ENCODE assay signal across 1 cellular context in the genomic region with DNA sequence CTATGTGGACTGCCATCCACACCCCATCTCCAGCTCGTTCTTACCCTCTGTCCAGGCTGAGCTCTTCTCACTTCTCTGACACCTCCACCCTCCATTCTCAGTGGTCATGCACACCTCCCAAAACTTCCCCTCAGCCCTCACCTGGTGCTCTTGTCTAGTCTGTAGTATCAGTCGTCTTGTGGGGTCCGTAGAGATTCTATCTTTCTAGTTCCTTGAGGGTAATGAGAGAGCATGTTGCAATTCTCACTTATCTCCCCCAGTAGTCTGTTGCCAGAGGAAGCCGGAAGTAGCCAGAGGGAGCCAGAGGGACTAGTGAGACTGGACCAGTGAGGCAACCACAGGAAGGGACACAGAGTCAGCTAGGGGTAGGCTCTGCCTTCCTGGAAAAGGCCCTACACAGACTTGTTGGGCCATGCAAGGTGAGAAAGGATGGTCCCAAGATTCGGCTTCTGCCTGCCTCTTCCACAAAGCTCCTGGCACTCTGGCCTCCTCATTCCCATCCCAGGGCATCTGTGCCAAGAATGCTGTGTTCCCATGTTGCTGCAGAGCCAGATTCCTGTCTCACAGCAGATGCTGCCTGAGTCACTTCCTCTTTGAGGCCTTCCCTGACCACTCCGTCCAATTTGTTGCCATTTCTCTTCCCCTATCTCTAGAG.
TF ChIP-seq lines count a peak whose summit lies in the region.

No MANE protein-coding gene starts in this region.

TF ChIP-seq in K562, 482 proteins besides CTCF, POLR2A, EP300 and RAD21 (continued from another document and continues in another):
- TF ChIP-seq, protein P1, sequence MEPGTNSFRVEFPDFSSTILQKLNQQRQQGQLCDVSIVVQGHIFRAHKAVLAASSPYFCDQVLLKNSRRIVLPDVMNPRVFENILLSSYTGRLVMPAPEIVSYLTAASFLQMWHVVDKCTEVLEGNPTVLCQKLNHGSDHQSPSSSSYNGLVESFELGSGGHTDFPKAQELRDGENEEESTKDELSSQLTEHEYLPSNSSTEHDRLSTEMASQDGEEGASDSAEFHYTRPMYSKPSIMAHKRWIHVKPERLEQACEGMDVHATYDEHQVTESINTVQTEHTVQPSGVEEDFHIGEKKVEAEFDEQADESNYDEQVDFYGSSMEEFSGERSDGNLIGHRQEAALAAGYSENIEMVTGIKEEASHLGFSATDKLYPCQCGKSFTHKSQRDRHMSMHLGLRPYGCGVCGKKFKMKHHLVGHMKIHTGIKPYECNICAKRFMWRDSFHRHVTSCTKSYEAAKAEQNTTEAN (CRISPR knock-in tag; IDR thresholded peaks at IDR 0.05): no peak
- TF ChIP-seq ZFP36 (IDR thresholded peaks at IDR 0.05; ENCODE audit: low read depth, low read length, partially characterized antibody) (peak; percentile 69), HNRNPK (IDR thresholded peaks at IDR 0.05; ENCODE audit: low read depth, low read length, poor library complexity, severe bottlenecking) (no peak), NFIX (CRISPR knock-in tag; IDR thresholded peaks at IDR 0.05; ENCODE audit: low read depth) (no peak), CBX3 (IDR thresholded peaks at IDR 0.05; ENCODE audit: borderline replicate concordance in 1 of 2, low read length in 2 of 2) (no peak), ETV1 (tag; conservative IDR thresholded peaks at IDR 0.05; ENCODE audit: low read depth) (peak; percentile 83), EZH2 (IDR thresholded peaks at IDR 0.05; ENCODE audit: borderline replicate concordance, low read depth, low read length) (no peak), KLF13 (tag; IDR thresholded peaks at IDR 0.05; ENCODE audit: borderline replicate concordance, low read depth) (no peak), TOE1 (IDR thresholded peaks at IDR 0.05; ENCODE audit: borderline replicate concordance) (no peak), TOE1 (CRISPR knock-in tag; IDR thresholded peaks at IDR 0.05; ENCODE audit: borderline replicate concordance, low read depth) (no peak), FOXK1 (CRISPR knock-in tag; IDR thresholded peaks at IDR 0.05; ENCODE audit: borderline replicate concordance) (no peak), TRIM24 (IDR thresholded peaks at IDR 0.05) (peak; percentile 45 to 50; a peak in 3 of 4 replicates), ZNF511 (CRISPR knock-in tag; IDR thresholded peaks at IDR 0.05) (no peak), PML (IDR thresholded peaks at IDR 0.05; ENCODE audit: low read length) (no peak), ZNF217 (CRISPR knock-in tag; IDR thresholded peaks at IDR 0.05) (no peak), CEBPG (CRISPR knock-in tag; IDR thresholded peaks at IDR 0.05) (peak; percentile 30; the same call in 1 of the 2 replicates), CEBPG (tag; conservative IDR thresholded peaks at IDR 0.05 in 1 of 2, IDR thresholded peaks at IDR 0.05 in 1 of 2) (peak; percentile 74 to 80), BCLAF1 (IDR thresholded peaks at IDR 0.05; ENCODE audit: borderline replicate concordance in 1 of 2, control insufficient read depth in 1 of 2, low read depth in 2 of 2, low read length in 1 of 2) (no peak), BDP1 (IDR thresholded peaks at IDR 0.05; ENCODE audit: insufficient read depth, insufficient read length) (no peak), ZNF707 (CRISPR knock-in tag; conservative IDR thresholded peaks at IDR 0.05) (no peak), DPF2 (IDR thresholded peaks at IDR 0.05) (peak; percentile 68), PHTF2 (CRISPR knock-in tag; IDR thresholded peaks at IDR 0.05) (no peak), EHMT2 (IDR thresholded peaks at IDR 0.05) (peak; percentile 49; the same call in 1 of the 2 replicates), MXI1 (IDR thresholded peaks at IDR 0.05; ENCODE audit: low read depth, low read length) (no peak), THRAP3 (IDR thresholded peaks at IDR 0.05; ENCODE audit: borderline replicate concordance) (no peak), BACH1 (tag; IDR thresholded peaks at IDR 0.05) (peak; percentile 14; the same call in 1 of the 2 replicates), NEUROD1 (IDR thresholded peaks at IDR 0.05; ENCODE audit: borderline replicate concordance, low read depth, low read length, partially characterized antibody) (no peak), ZNF586 (CRISPR knock-in tag; conservative IDR thresholded peaks at IDR 0.05) (no peak), ZFPM2 (CRISPR knock-in tag; IDR thresholded peaks at IDR 0.05) (no peak), NCOR1 (IDR thresholded peaks at IDR 0.05) (no peak), SREBF1 (IDR thresholded peaks at IDR 0.05; ENCODE audit: borderline replicate concordance, low read depth, low read length) (no peak), SRSF9 (IDR thresholded peaks at IDR 0.05; ENCODE audit: borderline replicate concordance, low read depth, low read length) (no peak), ELF2 (CRISPR knock-in tag; IDR thresholded peaks at IDR 0.05) (0 out of 2 replicates have a peak, but pooled peaks have one; percentile 38), MECOM (CRISPR knock-in tag; IDR thresholded peaks at IDR 0.05) (no peak), E2F6 (IDR thresholded peaks at IDR 0.05; ENCODE audit: borderline replicate concordance in 1 of 2, extremely low read depth in 1 of 2, insufficient read depth in 1 of 2, insufficient read length in 1 of 2, low read depth in 1 of 2, low read length in 1 of 2, poor library complexity in 1 of 2, severe bottlenecking in 1 of 2) (no peak), ZNF253 (CRISPR knock-in tag; conservative IDR thresholded peaks at IDR 0.05) (no peak), NCOA4 (IDR thresholded peaks at IDR 0.05; ENCODE audit: partially characterized antibody) (no peak), KDM1A (IDR thresholded peaks at IDR 0.05) (no peak), GABPA (tag; conservative IDR thresholded peaks at IDR 0.05; ENCODE audit: low read depth) (peak; percentile 78), ZSCAN29 (IDR thresholded peaks at IDR 0.05) (no peak), CXXC5 (CRISPR knock-in tag; IDR thresholded peaks at IDR 0.05) (peak; percentile 10; the same call in 1 of the 2 replicates), STAT5A (IDR thresholded peaks at IDR 0.05; ENCODE audit: borderline replicate concordance, low read length) (no peak), ZEB2 (IDR thresholded peaks at IDR 0.05) (peak; percentile 60; the same call in 1 of the 2 replicates), SMARCA4 (IDR thresholded peaks at IDR 0.05) (peak; percentile 66), CHD1 (IDR thresholded peaks at IDR 0.05; ENCODE audit: low read length) (no peak), FIP1L1 (IDR thresholded peaks at IDR 0.05; ENCODE audit: low read depth, low read length, poor library complexity, severe bottlenecking) (no peak), KLF6 (CRISPR knock-in tag; IDR thresholded peaks at IDR 0.05; ENCODE audit: borderline replicate concordance) (no peak), ZKSCAN3 (CRISPR knock-in tag; IDR thresholded peaks at IDR 0.05) (no peak), JUN (IDR thresholded peaks at IDR 0.05; ENCODE audit: borderline replicate concordance, low read depth, low read length) (no peak), JUN (CRISPR knock-in tag; IDR thresholded peaks at IDR 0.05; ENCODE audit: borderline replicate concordance) (no peak), SLC30A9 (CRISPR knock-in tag; IDR thresholded peaks at IDR 0.05) (no peak), XRCC4 (IDR thresholded peaks at IDR 0.05; ENCODE audit: extremely low read depth, insufficient read depth, insufficient read length) (no peak), SIRT6 (IDR thresholded peaks at IDR 0.05; ENCODE audit: low read depth, low read length) (no peak), U2AF1 (optimal IDR thresholded peaks at IDR 0.05; ENCODE audit: low read depth, low read length) (no peak), SIN3B (IDR thresholded peaks at IDR 0.05; ENCODE audit: low read depth) (no peak)
- TF ChIP-seq, protein P2, sequence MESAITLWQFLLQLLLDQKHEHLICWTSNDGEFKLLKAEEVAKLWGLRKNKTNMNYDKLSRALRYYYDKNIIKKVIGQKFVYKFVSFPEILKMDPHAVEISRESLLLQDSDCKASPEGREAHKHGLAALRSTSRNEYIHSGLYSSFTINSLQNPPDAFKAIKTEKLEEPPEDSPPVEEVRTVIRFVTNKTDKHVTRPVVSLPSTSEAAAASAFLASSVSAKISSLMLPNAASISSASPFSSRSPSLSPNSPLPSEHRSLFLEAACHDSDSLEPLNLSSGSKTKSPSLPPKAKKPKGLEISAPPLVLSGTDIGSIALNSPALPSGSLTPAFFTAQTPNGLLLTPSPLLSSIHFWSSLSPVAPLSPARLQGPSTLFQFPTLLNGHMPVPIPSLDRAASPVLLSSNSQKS (CRISPR knock-in tag; IDR thresholded peaks at IDR 0.05): no peak
- TF ChIP-seq, protein P3, sequence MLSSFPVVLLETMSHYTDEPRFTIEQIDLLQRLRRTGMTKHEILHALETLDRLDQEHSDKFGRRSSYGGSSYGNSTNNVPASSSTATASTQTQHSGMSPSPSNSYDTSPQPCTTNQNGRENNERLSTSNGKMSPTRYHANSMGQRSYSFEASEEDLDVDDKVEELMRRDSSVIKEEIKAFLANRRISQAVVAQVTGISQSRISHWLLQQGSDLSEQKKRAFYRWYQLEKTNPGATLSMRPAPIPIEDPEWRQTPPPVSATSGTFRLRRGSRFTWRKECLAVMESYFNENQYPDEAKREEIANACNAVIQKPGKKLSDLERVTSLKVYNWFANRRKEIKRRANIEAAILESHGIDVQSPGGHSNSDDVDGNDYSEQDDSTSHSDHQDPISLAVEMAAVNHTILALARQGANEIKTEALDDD (IDR thresholded peaks at IDR 0.05): peak; percentile 82
- TF ChIP-seq, protein P4, sequence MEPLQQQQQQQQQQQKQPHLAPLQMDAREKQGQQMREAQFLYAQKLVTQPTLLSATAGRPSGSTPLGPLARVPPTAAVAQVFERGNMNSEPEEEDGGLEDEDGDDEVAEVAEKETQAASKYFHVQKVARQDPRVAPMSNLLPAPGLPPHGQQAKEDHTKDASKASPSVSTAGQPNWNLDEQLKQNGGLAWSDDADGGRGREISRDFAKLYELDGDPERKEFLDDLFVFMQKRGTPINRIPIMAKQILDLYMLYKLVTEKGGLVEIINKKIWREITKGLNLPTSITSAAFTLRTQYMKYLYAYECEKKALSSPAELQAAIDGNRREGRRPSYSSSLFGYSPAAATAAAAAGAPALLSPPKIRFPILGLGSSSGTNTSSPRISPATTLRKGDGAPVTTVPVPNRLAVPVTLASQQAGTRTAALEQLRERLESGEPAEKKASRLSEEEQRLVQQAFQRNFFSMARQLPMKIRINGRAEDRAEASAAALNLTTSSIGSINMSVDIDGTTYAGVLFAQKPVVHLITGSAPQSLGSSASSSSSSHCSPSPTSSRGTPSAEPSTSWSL (CRISPR knock-in tag; IDR thresholded peaks at IDR 0.05; ENCODE audit: borderline replicate concordance): no peak
- TF ChIP-seq, protein P5, sequence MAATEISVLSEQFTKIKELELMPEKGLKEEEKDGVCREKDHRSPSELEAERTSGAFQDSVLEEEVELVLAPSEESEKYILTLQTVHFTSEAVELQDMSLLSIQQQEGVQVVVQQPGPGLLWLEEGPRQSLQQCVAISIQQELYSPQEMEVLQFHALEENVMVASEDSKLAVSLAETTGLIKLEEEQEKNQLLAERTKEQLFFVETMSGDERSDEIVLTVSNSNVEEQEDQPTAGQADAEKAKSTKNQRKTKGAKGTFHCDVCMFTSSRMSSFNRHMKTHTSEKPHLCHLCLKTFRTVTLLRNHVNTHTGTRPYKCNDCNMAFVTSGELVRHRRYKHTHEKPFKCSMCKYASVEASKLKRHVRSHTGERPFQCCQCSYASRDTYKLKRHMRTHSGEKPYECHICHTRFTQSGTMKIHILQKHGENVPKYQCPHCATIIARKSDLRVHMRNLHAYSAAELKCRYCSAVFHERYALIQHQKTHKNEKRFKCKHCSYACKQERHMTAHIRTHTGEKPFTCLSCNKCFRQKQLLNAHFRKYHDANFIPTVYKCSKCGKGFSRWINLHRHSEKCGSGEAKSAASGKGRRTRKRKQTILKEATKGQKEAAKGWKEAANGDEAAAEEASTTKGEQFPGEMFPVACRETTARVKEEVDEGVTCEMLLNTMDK (IDR thresholded peaks at IDR 0.05; ENCODE audit: borderline replicate concordance, insufficient read depth, low read depth, low read length, poor library complexity, severe bottlenecking): no peak
- TF ChIP-seq, protein P6, sequence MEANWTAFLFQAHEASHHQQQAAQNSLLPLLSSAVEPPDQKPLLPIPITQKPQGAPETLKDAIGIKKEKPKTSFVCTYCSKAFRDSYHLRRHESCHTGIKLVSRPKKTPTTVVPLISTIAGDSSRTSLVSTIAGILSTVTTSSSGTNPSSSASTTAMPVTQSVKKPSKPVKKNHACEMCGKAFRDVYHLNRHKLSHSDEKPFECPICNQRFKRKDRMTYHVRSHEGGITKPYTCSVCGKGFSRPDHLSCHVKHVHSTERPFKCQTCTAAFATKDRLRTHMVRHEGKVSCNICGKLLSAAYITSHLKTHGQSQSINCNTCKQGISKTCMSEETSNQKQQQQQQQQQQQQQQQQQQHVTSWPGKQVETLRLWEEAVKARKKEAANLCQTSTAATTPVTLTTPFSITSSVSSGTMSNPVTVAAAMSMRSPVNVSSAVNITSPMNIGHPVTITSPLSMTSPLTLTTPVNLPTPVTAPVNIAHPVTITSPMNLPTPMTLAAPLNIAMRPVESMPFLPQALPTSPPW (CRISPR knock-in tag; IDR thresholded peaks at IDR 0.05): no peak
